In genomic region chr12:51172515-51173431, GRCh38 we compare ENCODE assay signal across 8 cellular contexts. TPM values are rescaled to one million over a fixed set of nuclear protein-coding genes. Genes with fewer than 3 reads are reported as not detected.
DNase-seq lines count a peak whose midpoint lies in the region; ATAC-seq and TF ChIP-seq lines count a peak whose summit lies in the region.

A gene with protein sequence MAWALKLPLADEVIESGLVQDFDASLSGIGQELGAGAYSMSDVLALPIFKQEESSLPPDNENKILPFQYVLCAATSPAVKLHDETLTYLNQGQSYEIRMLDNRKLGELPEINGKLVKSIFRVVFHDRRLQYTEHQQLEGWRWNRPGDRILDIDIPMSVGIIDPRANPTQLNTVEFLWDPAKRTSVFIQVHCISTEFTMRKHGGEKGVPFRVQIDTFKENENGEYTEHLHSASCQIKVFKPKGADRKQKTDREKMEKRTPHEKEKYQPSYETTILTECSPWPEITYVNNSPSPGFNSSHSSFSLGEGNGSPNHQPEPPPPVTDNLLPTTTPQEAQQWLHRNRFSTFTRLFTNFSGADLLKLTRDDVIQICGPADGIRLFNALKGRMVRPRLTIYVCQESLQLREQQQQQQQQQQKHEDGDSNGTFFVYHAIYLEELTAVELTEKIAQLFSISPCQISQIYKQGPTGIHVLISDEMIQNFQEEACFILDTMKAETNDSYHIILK (minus strand): TSS chr12:51173135. CDS start chr12:51172422, 713 bp downstream.

- ATAC-seq in HG02610 (IDR thresholded peaks at IDR 0.05; ENCODE audit: unreplicated experiment) (peak; percentile 94), thoracic aorta (ENCODE audit: insufficient number of reproducible peaks, low FRiP score, low read depth) (peak; percentile 97)
- peak; percentile 99 for ATAC-seq in activated naive CD8-positive, alpha-beta T cell treated with anti-CD3 and anti-CD28 coated beads, Interleukin-2, amount 10 ng/mL, durations not matched to agents 7 days and 5 days (ENCODE audit: low read depth)

- no peaks in the 10 kb centered on the region for H3K27me3 ChIP-seq in thoracic aorta (replicated peaks; ENCODE audit: insufficient read depth)

- peak within 1 kb of the TSS; percentile 94 to 95 for H3K27ac ChIP-seq in thoracic aorta

- H3K9me3 ChIP-seq in thoracic aorta = no peaks in the 10 kb centered on the region

- peak; percentile 96 for DNase-seq in GM10248 (ENCODE audit: extremely low spot score)
- peak; percentile 72 for DNase-seq in NCI-H1105 treated with DMSO at 0.1 percent for 48 hours (lab: John Stamatoyannopoulos, UW)
- DNase-seq in SW 1271 (lab: John Stamatoyannopoulos, UW) = peak; percentile 94 to 97
- DNase-seq in activated naive CD8-positive, alpha-beta T cell treated with anti-CD3 and anti-CD28 coated beads, Interleukin-2, amount 10 ng/mL, durations not matched to agents 7 days and 5 days = peak; percentile 89
- peak; percentile 94 to 99 (median 97) for DNase-seq in head of caudate nucleus
- peak; percentile 94 for DNase-seq in osteocyte (ENCODE audit: extremely low spot score, unreplicated experiment)
- peak; percentile 93 for DNase-seq in thoracic aorta (ENCODE audit: low spot score)

- no peaks in the 10 kb centered on the region for H3K27me3 Mint-ChIP-seq in activated naive CD8-positive, alpha-beta T cell treated with anti-CD3 and anti-CD28 coated beads, Interleukin-2, amount 10 ng/mL, durations not matched to agents 7 days and 5 days
- no peaks in the 10 kb centered on the region for H3K27me3 Mint-ChIP-seq in osteocyte (ENCODE audit: unreplicated experiment)

- no peak for TF ChIP-seq CTCF in GM10248 (IDR thresholded peaks at IDR 0.05; ENCODE audit: control extremely low read depth, extremely low read depth, low read depth, missing control alignments)
- TF ChIP-seq CTCF in osteocyte (IDR thresholded peaks at IDR 0.05) = no peak
- TF ChIP-seq CTCF in thoracic aorta (IDR thresholded peaks at IDR 0.05) = no peak

- peak within 1 kb of the TSS; percentile 74 for H3K4me3 Mint-ChIP-seq in activated naive CD8-positive, alpha-beta T cell treated with anti-CD3 and anti-CD28 coated beads, Interleukin-2, amount 10 ng/mL, durations not matched to agents 7 days and 5 days
- H3K4me3 Mint-ChIP-seq in osteocyte (ENCODE audit: unreplicated experiment) = peak within 1 kb of the TSS; percentile 44

- POLR2A ChIA-PET in GM10248 (lab: Yijun Ruan, JAX) = interaction anchor here (0.6 to 1.6 kb wide), 2 partner anchors 11 to 45 kb away, joined by 4 read pairs; partner anchors contain the start of gene POU6F1
- POLR2A ChIA-PET in activated naive CD8-positive, alpha-beta T cell treated with anti-CD3 and anti-CD28 coated beads, Interleukin-2, amount 10 ng/mL, durations not matched to agents 7 days and 5 days (lab: Charles Lee) = interaction anchor here (1.2 to 1.3 kb wide), 3 partner anchors 45 to 89 kb away, joined by 5 to 7 read pairs (median 5); partner anchors contain the start of genes CSRNP2, DAZAP2 and POU6F1

- CTCF ChIA-PET in GM10248 (lab: Yijun Ruan, JAX) = interaction anchor here (0.9 to 1.6 kb wide), 4 partner anchors 10 to 16 kb away, joined by 4 to 8 read pairs (median 4); no protein-coding TSS in a partner anchor

- H3K9me3 Mint-ChIP-seq in activated naive CD8-positive, alpha-beta T cell treated with anti-CD3 and anti-CD28 coated beads, Interleukin-2, amount 10 ng/mL, durations not matched to agents 7 days and 5 days = no peaks in the 10 kb centered on the region
- no peaks in the 10 kb centered on the region for H3K9me3 Mint-ChIP-seq in osteocyte (ENCODE audit: unreplicated experiment)

- peaks cover 16% of the 10 kb centered on the region for H3K4me1 Mint-ChIP-seq in activated naive CD8-positive, alpha-beta T cell treated with anti-CD3 and anti-CD28 coated beads, Interleukin-2, amount 10 ng/mL, durations not matched to agents 7 days and 5 days
- peaks cover 8% of the 10 kb centered on the region for H3K4me1 Mint-ChIP-seq in osteocyte (ENCODE audit: unreplicated experiment)

- peaks cover 13 to 18% of the 10 kb centered on the region in 2 donors for H3K4me1 ChIP-seq in thoracic aorta (ENCODE audit: control insufficient read depth in 1 of 2, low read depth in 2 of 2)

- peaks cover 11% of the 10 kb centered on the region for H3K36me3 Mint-ChIP-seq in activated naive CD8-positive, alpha-beta T cell treated with anti-CD3 and anti-CD28 coated beads, Interleukin-2, amount 10 ng/mL, durations not matched to agents 7 days and 5 days
- H3K36me3 Mint-ChIP-seq in osteocyte (ENCODE audit: unreplicated experiment) = no peaks in the 10 kb centered on the region

- intact Hi-C loops in head of caudate nucleus (cut with DNase I) = loop anchor here (10.0 kb wide), 1 partner anchor 88 kb away; the partner anchor contains the start of gene CSRNP2

- no peaks in the 10 kb centered on the region for H3K36me3 ChIP-seq in thoracic aorta

- H3K4me3 ChIP-seq in thoracic aorta = peak within 1 kb of the TSS; percentile 79

- H3K27ac Mint-ChIP-seq in activated naive CD8-positive, alpha-beta T cell treated with anti-CD3 and anti-CD28 coated beads, Interleukin-2, amount 10 ng/mL, durations not matched to agents 7 days and 5 days = no peak within 1 kb of the TSS
- peak within 1 kb of the TSS; percentile 42 for H3K27ac Mint-ChIP-seq in osteocyte (ENCODE audit: unreplicated experiment)

RNA-seq across cellular contexts. Expression of the gene that starts here (rescaled TPM):
- 10 to 100 TPM; 33.6 to 35.4 TPM for total RNA-seq in activated naive CD8-positive, alpha-beta T cell treated with anti-CD3 and anti-CD28 coated beads, Interleukin-2, amount 10 ng/mL, durations not matched to agents 7 days and 5 days
- total RNA-seq in osteocyte (20.6 and 21.1 TPM in 2 replicates), thoracic aorta (10 to 100 TPM; 10.6 to 18.1 TPM)

Comparison
In these comparisons a context has a peak if more than half of its experiments do, and no peak if none do; other contexts are left out.
1. Peak in every context shown above with its lines: DNase-seq, ATAC-seq, H3K4me3 ChIP-seq and H3K27ac ChIP-seq.